In the genomic region with DNA sequence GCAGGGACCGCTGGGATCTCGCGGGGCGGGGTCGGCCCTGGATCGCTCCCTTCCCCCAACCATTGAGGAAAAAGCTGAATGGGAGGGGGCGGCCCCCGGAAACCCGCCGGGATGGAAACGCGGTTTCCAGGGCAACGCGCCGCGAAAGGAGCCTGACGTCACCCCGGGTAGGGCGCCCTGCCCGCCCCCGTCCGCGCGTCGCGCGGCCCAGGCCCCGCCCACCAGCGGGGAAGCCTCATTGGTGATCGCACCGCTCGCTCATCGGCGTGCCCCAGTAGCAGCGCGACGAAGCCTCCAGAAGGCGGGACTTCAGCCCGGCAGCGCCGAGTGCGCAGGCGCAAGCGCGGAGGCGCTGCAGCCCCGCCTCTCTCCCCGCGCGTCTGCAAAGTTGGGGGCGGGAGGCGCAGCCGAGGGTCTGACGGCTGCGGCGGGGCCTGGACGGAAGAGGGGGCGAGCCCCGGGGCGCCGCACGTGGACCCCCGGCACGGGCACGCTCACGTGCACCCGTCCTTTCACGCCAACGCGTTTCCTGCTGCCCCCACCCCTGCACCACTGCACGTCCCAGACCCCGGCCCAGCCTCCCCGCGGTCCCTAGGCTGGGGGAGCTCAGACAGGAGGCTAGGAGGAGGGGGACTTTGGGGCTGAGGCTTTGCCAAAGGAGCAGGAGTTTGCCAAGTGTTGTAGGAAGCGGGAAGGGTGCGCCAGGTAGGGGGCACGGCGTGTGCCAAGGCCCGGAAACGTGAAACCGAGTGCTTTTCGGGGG, we compare ENCODE assay signal across 8 cellular contexts. TPM values are rescaled to one million over a fixed set of nuclear protein-coding genes. Genes with fewer than 3 reads are reported as not detected.
DNase-seq lines count a peak whose midpoint lies in the region; TF ChIP-seq lines count a peak whose summit lies in the region.

No MANE protein-coding gene starts in this region.

- H3K36me3 ChIP-seq in SK-N-SH (replicated peaks in 1 of 2; ENCODE audit: control insufficient read depth in 1 of 2, insufficient read depth in 2 of 2, low read length in 1 of 2) (peaks cover 15 to 27% of the 10 kb centered on the region in 2 experiments), osteoblast (ENCODE audit: insufficient read depth, low read length) (peaks cover 23% of the 10 kb centered on the region), testis (ENCODE audit: low read depth, missing control alignments) (no peaks in the 10 kb centered on the region)

- H2AFZ ChIP-seq in SK-N-SH (ENCODE audit: low read depth) (0 out of 2 replicates have a peak overlapping the region, but pooled peaks have one; percentile 51), osteoblast (ENCODE audit: low read length) (peak overlapping the region; percentile 51)

- CTCF ChIA-PET in SK-N-SH (lab: Yijun Ruan, JAX) = interaction anchor here (0.6 to 18.6 kb wide), 5 partner anchors 9 to 54 kb away, joined by 3 to 594 read pairs (median 3); partner anchors contain the start of genes ATP5F1D, CIRBP and MIDN

- no peak for TF ChIP-seq EP300 in SK-N-SH (IDR thresholded peaks at IDR 0.05; ENCODE audit: borderline replicate concordance in 1 of 2, low read depth in 1 of 2, low read length in 1 of 2)

- no peaks in the 10 kb centered on the region for H3K27me3 ChIP-seq in SK-N-SH (ENCODE audit: insufficient read depth)
- no peaks in the 10 kb centered on the region for H3K27me3 ChIP-seq in osteoblast (ENCODE audit: insufficient read depth, low read length)
- H3K27me3 ChIP-seq in testis = no peaks in the 10 kb centered on the region

- peaks cover 50% of the 10 kb centered on the region for H3F3A ChIP-seq in SK-N-SH (replicated peaks; ENCODE audit: insufficient read depth)

- H4K20me1 ChIP-seq in SK-N-SH (ENCODE audit: insufficient read depth) (peaks cover 30% of the 10 kb centered on the region), osteoblast (ENCODE audit: insufficient read depth, low read length) (peaks cover 26% of the 10 kb centered on the region)

- DNase-seq in GM03348 (ENCODE audit: low spot score) = peak; percentile 95
- DNase-seq in HFFc6 = peak; percentile 94
- DNase-seq in NCI-H1105 (lab: John Stamatoyannopoulos, UW) = peak; percentile 95
- peak; percentile 97 for DNase-seq in SK-N-SH
- DNase-seq in glomerular visceral epithelial cell (ENCODE audit: extremely low spot score) = peak; percentile 98
- DNase-seq in osteoblast (ENCODE audit: insufficient read length, low spot score, missing footprints) = peak; percentile 100
- peak; percentile 97 for DNase-seq in testis

- WGBS in SK-N-SH (ENCODE audit: low lambda C conversion rate) = 2% methylated on average over 44 of the region's 82 CpGs
- 1 to 7% methylated on average over 9 to 73 of the region's 82 CpGs for whole genome bisulfite sequencing in testis, 2 donors

- POLR2A ChIA-PET in SK-N-SH (lab: Yijun Ruan, JAX) = interaction anchor here (0.8 to 4.8 kb wide), 5 partner anchors 8 to 17 kb away, joined by 3 to 34 read pairs (median 7); partner anchors contain the start of gene CIRBP

- intact Hi-C loops in testis (cut with DNase I; ENCODE audit: low total_unique reads) = no loop called here

- H3K4me2 ChIP-seq in SK-N-SH (peak overlapping the region; percentile 100), osteoblast (ENCODE audit: insufficient read depth, low read length) (peak overlapping the region; percentile 89)

- TF ChIP-seq CTCF in HFFc6 (IDR thresholded peaks at IDR 0.05) = no peak
- no peak for TF ChIP-seq CTCF in SK-N-SH (IDR thresholded peaks at IDR 0.05)
- no peak for TF ChIP-seq CTCF in osteoblast (IDR thresholded peaks at IDR 0.05; ENCODE audit: extremely low read depth, low read depth, low read length)
- no peak for TF ChIP-seq CTCF in testis (IDR thresholded peaks at IDR 0.05)

- peak overlapping the region; percentile 96 for H3K9ac ChIP-seq in SK-N-SH

- peaks cover 21% of the 10 kb centered on the region for H3K27me3 Mint-ChIP-seq in HFFc6 (ENCODE audit: insufficient read depth)
- H3K27me3 Mint-ChIP-seq in activated naive CD4-positive, alpha-beta T cell treated with anti-CD3 and anti-CD28 coated beads, Interleukin-2, amount 50 U/mL, for 24 hours = no peaks in the 10 kb centered on the region

- H3K79me2 ChIP-seq in SK-N-SH (ENCODE audit: insufficient read depth) (peaks cover 37% of the 10 kb centered on the region), osteoblast (ENCODE audit: insufficient read depth, low read length) (peaks cover 19% of the 10 kb centered on the region)

- no peak for TF ChIP-seq POLR2A in testis (IDR thresholded peaks at IDR 0.05)

- H3K27ac ChIP-seq in SK-N-SH (ENCODE audit: low read depth in 2 of 2, low read length in 1 of 2) (peak overlapping the region; percentile 89 to 92), osteoblast (ENCODE audit: low read depth, low read length) (peak overlapping the region; percentile 93), testis (peak overlapping the region; percentile 88 to 91)

- peaks cover 5% of the 10 kb centered on the region; the same call in 1 of the 2 replicates for H3K36me3 Mint-ChIP-seq in HFFc6 (ENCODE audit: low read depth)
- peaks cover 1% of the 10 kb centered on the region for H3K36me3 Mint-ChIP-seq in activated naive CD4-positive, alpha-beta T cell treated with anti-CD3 and anti-CD28 coated beads, Interleukin-2, amount 50 U/mL, for 24 hours

- peaks cover 67% of the 10 kb centered on the region for H3K4me1 Mint-ChIP-seq in HFFc6 (ENCODE audit: low read depth)
- H3K4me1 Mint-ChIP-seq in activated naive CD4-positive, alpha-beta T cell treated with anti-CD3 and anti-CD28 coated beads, Interleukin-2, amount 50 U/mL, for 24 hours = peaks cover 54% of the 10 kb centered on the region

- H3K4me3 Mint-ChIP-seq in HFFc6 = peak overlapping the region; percentile 86
- peak overlapping the region; percentile 96 for H3K4me3 Mint-ChIP-seq in activated naive CD4-positive, alpha-beta T cell treated with anti-CD3 and anti-CD28 coated beads, Interleukin-2, amount 50 U/mL, for 24 hours

- no peaks in the 10 kb centered on the region for H3K9me2 ChIP-seq in SK-N-SH

- no peaks in the 10 kb centered on the region for H3K9me3 Mint-ChIP-seq in HFFc6
- H3K9me3 Mint-ChIP-seq in activated naive CD4-positive, alpha-beta T cell treated with anti-CD3 and anti-CD28 coated beads, Interleukin-2, amount 50 U/mL, for 24 hours = no peaks in the 10 kb centered on the region

- H3K9me3 ChIP-seq in SK-N-SH = no peaks in the 10 kb centered on the region
- no peaks in the 10 kb centered on the region for H3K9me3 ChIP-seq in osteoblast (ENCODE audit: low read depth, low read length)
- no peaks in the 10 kb centered on the region for H3K9me3 ChIP-seq in testis

- H3K4me1 ChIP-seq in SK-N-SH (ENCODE audit: control insufficient read depth in 1 of 2, insufficient read depth in 2 of 2, low read depth in 1 of 2, low read length in 1 of 2) (peaks cover 54% of the 10 kb centered on the region in 2 experiments), osteoblast (ENCODE audit: insufficient read depth, low read length) (peaks cover 50% of the 10 kb centered on the region), testis (peaks cover 66% of the 10 kb centered on the region)

- H3K4me3 ChIP-seq in SK-N-SH (ENCODE audit: low read depth in 2 of 2, low read length in 1 of 2) = peak overlapping the region; percentile 72 to 86
- peak overlapping the region; percentile 80 for H3K4me3 ChIP-seq in osteoblast (ENCODE audit: insufficient read depth, low read length)
- H3K4me3 ChIP-seq in testis = peak overlapping the region; percentile 60 to 79

- peak overlapping the region; percentile 96 for H3K27ac Mint-ChIP-seq in HFFc6
- H3K27ac Mint-ChIP-seq in activated naive CD4-positive, alpha-beta T cell treated with anti-CD3 and anti-CD28 coated beads, Interleukin-2, amount 50 U/mL, for 24 hours = peak overlapping the region; percentile 88

- TF ChIP-seq RAD21 in SK-N-SH (IDR thresholded peaks at IDR 0.05; ENCODE audit: low read length) = no peak

TF ChIP-seq in SK-N-SH, 30 proteins besides CTCF, POLR2A, EP300 and RAD21 (continues in another document):
- 0 out of 2 replicates have a peak, but pooled peaks have one; percentile 13 for TF ChIP-seq ELF1 (IDR thresholded peaks at IDR 0.05)

RNA-seq across cellular contexts. Expression of gene CIRBP, which starts 8.2 kb away (rescaled TPM):
- total RNA-seq in HFFc6 (2021; fragmentation: NEBNext Ultra II Directional; extraction: Animal tissue kit (Norgen Biotek cat#: 25700)) = 100 to 1,000 TPM; 160 to 243 (median 190) TPM
- 762 and 857 TPM in 2 replicates for polyA plus RNA-seq in SK-N-SH (2012; rRNA removed)
- 628 and 677 TPM in 2 replicates for polyA plus RNA-seq in SK-N-SH (2012; cell fraction: cytosol; rRNA removed)
- 2,521 and 3,638 TPM in 2 replicates for polyA plus RNA-seq in SK-N-SH (2012; cell fraction: nucleus; rRNA removed)
- total RNA-seq in osteoblast = 300 and 380 TPM in 2 replicates
- 100 to 1,000 TPM; 621 to 661 TPM for total RNA-seq in testis
- polyA plus RNA-seq in testis (ENCODE audit: insufficient read depth, low read depth, low replicate concordance) = 483 TPM

RNA-seq across cellular contexts. Expression of gene MIDN, which starts 12.5 kb away (rescaled TPM):
- total RNA-seq in HFFc6 (2021; fragmentation: NEBNext Ultra II Directional; extraction: Animal tissue kit (Norgen Biotek cat#: 25700)) = 10 to 100 TPM; 58.4 to 73.3 (median 67.4) TPM
- 8.2 and 13.9 TPM in 2 replicates for polyA plus RNA-seq in SK-N-SH (2012; rRNA removed)
- 6.8 and 9.9 TPM in 2 replicates for polyA plus RNA-seq in SK-N-SH (2012; cell fraction: cytosol; rRNA removed)
- 53.9 and 79.1 TPM in 2 replicates for polyA plus RNA-seq in SK-N-SH (2012; cell fraction: nucleus; rRNA removed)
- 14.4 and 19.9 TPM in 2 replicates for total RNA-seq in osteoblast
- total RNA-seq in testis = 10 to 100 TPM; 38.2 to 42.4 TPM
- polyA plus RNA-seq in testis (ENCODE audit: insufficient read depth, low read depth, low replicate concordance) = 30.3 TPM

RNA-seq across cellular contexts. Expression of gene FAM174C, which starts 14.4 kb away (rescaled TPM):
- 10 to 100 TPM; 54.2 to 77.6 (median 63.8) TPM for total RNA-seq in HFFc6 (2021; fragmentation: NEBNext Ultra II Directional; extraction: Animal tissue kit (Norgen Biotek cat#: 25700))
- polyA plus RNA-seq in SK-N-SH (2012; rRNA removed) (53.5 and 78.0 TPM in 2 replicates), testis (ENCODE audit: insufficient read depth, low read depth, low replicate concordance) (51.6 TPM)
- polyA plus RNA-seq in SK-N-SH (2012; cell fraction: cytosol; rRNA removed) = 35.5 and 51.2 TPM in 2 replicates
- 76.2 and 162 TPM in 2 replicates for polyA plus RNA-seq in SK-N-SH (2012; cell fraction: nucleus; rRNA removed)
- total RNA-seq in osteoblast (21.8 and 25.0 TPM in 2 replicates), testis (100 to 1,000 TPM; 111 to 128 TPM)

RNA-seq across cellular contexts. Expression of gene ATP5F1D, which starts 19.4 kb away (rescaled TPM):
- 100 to 1,000 TPM; 190 to 243 (median 217) TPM for total RNA-seq in HFFc6 (2021; fragmentation: NEBNext Ultra II Directional; extraction: Animal tissue kit (Norgen Biotek cat#: 25700))
- 133 and 226 TPM in 2 replicates for polyA plus RNA-seq in SK-N-SH (2012; rRNA removed)
- 114 and 155 TPM in 2 replicates for polyA plus RNA-seq in SK-N-SH (2012; cell fraction: cytosol; rRNA removed)
- 81.6 and 162 TPM in 2 replicates for polyA plus RNA-seq in SK-N-SH (2012; cell fraction: nucleus; rRNA removed)
- 12.4 and 13.8 TPM in 2 replicates for total RNA-seq in osteoblast
- 100 to 1,000 TPM; 104 to 166 TPM for total RNA-seq in testis
- polyA plus RNA-seq in testis (ENCODE audit: insufficient read depth, low read depth, low replicate concordance) = 94.5 TPM

RNA-seq across cellular contexts. Expression of gene CBARP, which starts 23.1 kb away (rescaled TPM):
- total RNA-seq in HFFc6 (2021; fragmentation: NEBNext Ultra II Directional; extraction: Animal tissue kit (Norgen Biotek cat#: 25700)) = 10 to 100 TPM in 1 of 6 experiments, 1 to 10 TPM in 5; 7.6 to 12.7 (median 8.6) TPM
- polyA plus RNA-seq in SK-N-SH (2012; rRNA removed) (4.8 and 5.1 TPM in 2 replicates), testis (ENCODE audit: insufficient read depth, low read depth, low replicate concordance) (1.5 TPM)
- polyA plus RNA-seq in SK-N-SH (2012; cell fraction: cytosol; rRNA removed) = 1.6 and 3.5 TPM in 2 replicates
- 25.2 and 37.7 TPM in 2 replicates for polyA plus RNA-seq in SK-N-SH (2012; cell fraction: nucleus; rRNA removed)
- total RNA-seq in osteoblast (1.8 and 2.9 TPM in 2 replicates), testis (1 to 10 TPM; 5.2 to 6.6 TPM)

Comparison
In these comparisons a context has a peak if more than half of its experiments do, and no peak if none do; other contexts are left out.
1. Peak in every context shown above with its lines: DNase-seq, H3K4me3 ChIP-seq and H3K27ac ChIP-seq.